In genomic region chr15:31255732-31256384, GRCh38 we compare ENCODE assay signal across 12 cellular contexts.
DNase-seq lines count a peak whose midpoint lies in the region; ATAC-seq and TF ChIP-seq lines count a peak whose summit lies in the region.
"Had no signal": no experiment of that assay in that cellular context is flagged by ENCODE, and none has a peak within 500 bp of the region (broad histone marks: within the 10 kb centered on the region; RNA-seq: fewer than 3 reads in every experiment).

No MANE protein-coding gene starts in this region.

- CTCF ChIA-PET in A673 (lab: Charles Lee), result no interaction called here

- H3K4me1 ChIP-seq in upper lobe of right lung, result no peaks in the 10 kb centered on the region
- no peaks in the 10 kb centered on the region for H3K4me1 ChIP-seq in A673 (ENCODE audit: insufficient read depth, low read length, poor library complexity, severe bottlenecking)
- H3K4me1 ChIP-seq: HAP-1, neural progenitor cell had no signal

- ATAC-seq in natural killer cell treated with Interleukin-12 subunit alpha and Interleukin-12 subunit beta and Interleukin-15 and Interleukin-18, amount 100 ng/mL, for 72 hours, result peak; percentile 10 to 78
- no peak for ATAC-seq in natural killer cell
- ATAC-seq in HG03066 (IDR thresholded peaks at IDR 0.05; ENCODE audit: low read depth, unreplicated experiment), result peak; percentile 57
- peak; percentile 32 for ATAC-seq in T-helper 17 cell
- no peak for ATAC-seq in upper lobe of right lung
- ATAC-seq: SK-N-SH treated with all-trans-retinoic acid at 6 μM for 48 hours had no signal

- no peaks in the 10 kb centered on the region for H3K36me3 Mint-ChIP-seq in natural killer cell treated with Interleukin-12 subunit alpha and Interleukin-12 subunit beta and Interleukin-15 and Interleukin-18, amount 100 ng/mL, for 72 hours
- H3K36me3 Mint-ChIP-seq in natural killer cell (no peaks in the 10 kb centered on the region), T-helper 17 cell (ENCODE audit: low read depth) (no peaks in the 10 kb centered on the region)
- H3K36me3 Mint-ChIP-seq: neural progenitor cell had no signal

- H3K36me3 ChIP-seq in upper lobe of right lung (no peaks in the 10 kb centered on the region), WERI-Rb-1 (no peaks in the 10 kb centered on the region), A673 (ENCODE audit: insufficient read depth, low read length, poor library complexity, severe bottlenecking) (no peaks in the 10 kb centered on the region)
- H3K36me3 ChIP-seq: HAP-1, neural progenitor cell had no signal

- H3K9me3 Mint-ChIP-seq in natural killer cell treated with Interleukin-12 subunit alpha and Interleukin-12 subunit beta and Interleukin-15 and Interleukin-18, amount 100 ng/mL, for 72 hours, result peaks cover 6% of the 10 kb centered on the region
- peaks cover 3 to 5% of the 10 kb centered on the region in 2 donors for H3K9me3 Mint-ChIP-seq in natural killer cell
- H3K9me3 Mint-ChIP-seq: neural progenitor cell had no signal

- H3K9me3 ChIP-seq in T-helper 17 cell (ENCODE audit: control insufficient read depth, low read length, poor library complexity, severe bottlenecking), result no peaks in the 10 kb centered on the region
- H3K9me3 ChIP-seq in upper lobe of right lung, result no peaks in the 10 kb centered on the region
- no peaks in the 10 kb centered on the region for H3K9me3 ChIP-seq in WERI-Rb-1 (ENCODE audit: severe bottlenecking)
- H3K9me3 ChIP-seq in A673 (ENCODE audit: low read depth, low read length, poor library complexity, severe bottlenecking), result no peaks in the 10 kb centered on the region
- H3K9me3 ChIP-seq: HAP-1 had no signal

- no peak for TF ChIP-seq CTCF in natural killer cell (IDR thresholded peaks at IDR 0.05)
- no peak for TF ChIP-seq CTCF in upper lobe of right lung (IDR thresholded peaks at IDR 0.05)
- no peak for TF ChIP-seq CTCF in WERI-Rb-1 (IDR thresholded peaks at IDR 0.05; ENCODE audit: low read depth, low read length)
- no peak for TF ChIP-seq CTCF in A673 (conservative IDR thresholded peaks at IDR 0.05; ENCODE audit: low read depth, low read length)

- peaks cover 45 to 50% of the 10 kb centered on the region in 2 donors for H3K4me1 Mint-ChIP-seq in natural killer cell treated with Interleukin-12 subunit alpha and Interleukin-12 subunit beta and Interleukin-15 and Interleukin-18, amount 100 ng/mL, for 72 hours (ENCODE audit: low read depth in 2 of 2)
- H3K4me1 Mint-ChIP-seq in natural killer cell (peaks cover 36 to 55% of the 10 kb centered on the region in 2 donors), T-helper 17 cell (peaks cover 18% of the 10 kb centered on the region)

- peak overlapping the region; percentile 58 to 81 for H3K27ac Mint-ChIP-seq in natural killer cell treated with Interleukin-12 subunit alpha and Interleukin-12 subunit beta and Interleukin-15 and Interleukin-18, amount 100 ng/mL, for 72 hours
- H3K27ac Mint-ChIP-seq in natural killer cell (peak overlapping the region in 1 of 2 donors; percentile 58), T-helper 17 cell (peak overlapping the region; percentile 59)
- H3K27ac Mint-ChIP-seq: neural progenitor cell had no signal

- H3K4me3 ChIP-seq in upper lobe of right lung (no peak overlapping the region), WERI-Rb-1 (ENCODE audit: low read depth, low read length) (no peak overlapping the region), A673 (ENCODE audit: low read depth, low read length, poor library complexity, severe bottlenecking) (no peak overlapping the region)
- H3K4me3 ChIP-seq: HAP-1, neural progenitor cell had no signal

- BruUV-seq in A673 (replicated peaks; lab: Mats Ljungman, UMichigan), result no TSS peak

- no peak overlapping the region for H3K4me3 Mint-ChIP-seq in natural killer cell treated with Interleukin-12 subunit alpha and Interleukin-12 subunit beta and Interleukin-15 and Interleukin-18, amount 100 ng/mL, for 72 hours
- H3K4me3 Mint-ChIP-seq in natural killer cell (no peak overlapping the region), T-helper 17 cell (no peak overlapping the region)
- H3K4me3 Mint-ChIP-seq: neural progenitor cell had no signal

- POLR2A ChIA-PET in A673 (lab: Charles Lee; ENCODE audit: low non-redundant PET), result no interaction called here

- peak; percentile 69 for DNase-seq in natural killer cell treated with Interleukin-12 subunit alpha and Interleukin-12 subunit beta and Interleukin-15 and Interleukin-18, amount 100 ng/mL, for 72 hours (ENCODE audit: low spot score)
- DNase-seq in natural killer cell, result no peak
- DNase-seq in T-helper 17 cell, result no peak
- DNase-seq in upper lobe of right lung, result peak; percentile 10
- no peak for DNase-seq in WERI-Rb-1
- no peak for DNase-seq in kidney tubule cell (ENCODE audit: low spot score)
- no peak for DNase-seq in A673 (ENCODE audit: low spot score)
- DNase-seq: stimulated activated naive CD8-positive, alpha-beta T cell treated with anti-CD3 and anti-CD28 coated beads, Interleukin-15, Interleukin-2, amounts not matched to agents 100 U/mL and 50 U/mL, for 24 hours had no signal

- intact Hi-C loops in natural killer cell (cut with micrococcal nuclease), result no loop called here
- intact Hi-C loops in upper lobe of right lung (cut with DNase I), result loop anchor here (10.0 kb wide), 1 partner anchor 49 kb away; no protein-coding TSS in a partner anchor
- intact Hi-C loops in A673 (cut with micrococcal nuclease; ENCODE audit: unreplicated experiment), result no loop called here

- H3K27me3 ChIP-seq in upper lobe of right lung (no peaks in the 10 kb centered on the region), WERI-Rb-1 (ENCODE audit: insufficient read depth, low read depth, severe bottlenecking) (no peaks in the 10 kb centered on the region), A673 (replicated peaks; ENCODE audit: insufficient read depth, low read depth, low read length, poor library complexity) (no peaks in the 10 kb centered on the region)
- H3K27me3 ChIP-seq: neural progenitor cell had no signal

- H3K27me3 Mint-ChIP-seq in natural killer cell treated with Interleukin-12 subunit alpha and Interleukin-12 subunit beta and Interleukin-15 and Interleukin-18, amount 100 ng/mL, for 72 hours, result no peaks in the 10 kb centered on the region
- H3K27me3 Mint-ChIP-seq in natural killer cell (ENCODE audit: low read depth in 2 of 2) (no peaks in the 10 kb centered on the region), T-helper 17 cell (no peaks in the 10 kb centered on the region)

- no peak overlapping the region for H3K27ac ChIP-seq in upper lobe of right lung
- no peak overlapping the region; the same call in 1 of the 2 replicates for H3K27ac ChIP-seq in WERI-Rb-1
- no peak overlapping the region for H3K27ac ChIP-seq in A673 (ENCODE audit: low read depth, low read length, poor library complexity, severe bottlenecking)
- H3K27ac ChIP-seq: neural progenitor cell had no signal

Comparison
In these comparisons a context has a peak if more than half of its experiments do, and no peak if none do; other contexts are left out.
1. ATAC-seq: peak in natural killer cell treated with Interleukin-12 subunit alpha and Interleukin-12 subunit beta and Interleukin-15 and Interleukin-18, amount 100 ng/mL, for 72 hours (2 of 2), HG03066 (single experiment) and T-helper 17 cell (single experiment); none in natural killer cell (0 of 3) and upper lobe of right lung (single experiment).
2. DNase-seq: peak in natural killer cell treated with Interleukin-12 subunit alpha and Interleukin-12 subunit beta and Interleukin-15 and Interleukin-18, amount 100 ng/mL, for 72 hours (single experiment) and upper lobe of right lung (single experiment); none in natural killer cell (single experiment), T-helper 17 cell (0 of 3), WERI-Rb-1 (single experiment), kidney tubule cell (single experiment) and A673 (single experiment).